ENCODE assay signal across 1 cellular context in the genomic region with DNA sequence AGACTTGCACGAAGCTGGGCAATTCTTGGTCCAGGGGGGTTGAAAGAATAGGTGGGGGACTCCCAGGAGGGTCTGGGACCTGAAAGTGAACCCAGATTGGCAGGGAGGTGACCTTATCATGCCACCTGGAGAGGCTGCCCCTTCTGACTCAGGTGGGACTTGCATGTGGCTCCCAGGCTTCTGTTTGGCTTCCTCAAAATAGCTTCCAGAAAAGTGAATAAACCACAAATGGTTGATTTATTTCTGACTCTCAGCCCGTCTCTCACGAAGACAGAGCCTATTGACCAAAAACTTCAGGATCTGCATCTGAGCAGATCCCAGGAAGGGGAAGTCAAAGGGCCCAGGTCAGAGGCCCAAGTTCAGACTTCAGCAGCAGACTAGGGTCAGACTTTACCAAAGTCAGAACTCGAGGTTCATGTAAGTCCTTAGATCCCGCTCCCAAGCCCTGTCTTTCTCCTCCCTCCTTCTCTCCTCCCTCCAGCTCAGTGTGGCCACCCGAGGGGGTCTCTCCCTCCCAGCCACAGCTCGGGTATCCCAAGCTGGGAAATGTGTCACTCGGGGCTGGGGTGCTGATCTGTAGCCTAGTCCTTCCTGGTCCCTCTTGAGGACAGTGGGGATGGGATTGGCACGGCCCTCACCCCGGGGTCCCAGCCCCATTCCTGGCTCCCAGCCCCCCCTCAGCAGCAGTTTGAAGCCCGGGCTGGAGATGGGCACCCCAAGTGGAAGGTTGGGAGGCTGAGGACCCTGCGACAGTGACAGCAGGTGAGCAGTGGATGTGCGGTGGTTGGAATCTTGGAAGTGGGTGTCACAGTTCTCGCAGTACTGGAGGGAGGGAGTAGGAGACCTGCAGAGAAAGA.
TF ChIP-seq lines count a peak whose summit lies in the region.

No MANE protein-coding gene starts in this region.

TF ChIP-seq in K562, 482 proteins besides CTCF, POLR2A, EP300 and RAD21 (continued from another document and continues in another):
- TF ChIP-seq GTF3C2 (IDR thresholded peaks at IDR 0.05; ENCODE audit: borderline replicate concordance, extremely low read depth, insufficient read length) (no peak), ZNF668 (CRISPR knock-in tag; IDR thresholded peaks at IDR 0.05) (no peak), ZNF449 (CRISPR knock-in tag; IDR thresholded peaks at IDR 0.05) (no peak), CBX3 (IDR thresholded peaks at IDR 0.05; ENCODE audit: borderline replicate concordance in 1 of 2, low read length in 2 of 2) (no peak), ERF (CRISPR knock-in tag; IDR thresholded peaks at IDR 0.05) (0 out of 2 replicates have a peak, but pooled peaks have one; percentile 28), SIN3A (IDR thresholded peaks at IDR 0.05; ENCODE audit: borderline replicate concordance in 2 of 2, control insufficient read depth in 1 of 2, low read depth in 2 of 2, low read length in 2 of 2) (no peak), TGIF2 (CRISPR knock-in tag; IDR thresholded peaks at IDR 0.05) (no peak), PTRF (tag; IDR thresholded peaks at IDR 0.05) (no peak), HNRNPL (IDR thresholded peaks at IDR 0.05; ENCODE audit: low read depth, low read length) (no peak), HMG20B (CRISPR knock-in tag; IDR thresholded peaks at IDR 0.05) (no peak), FOXO4 (CRISPR knock-in tag; IDR thresholded peaks at IDR 0.05) (no peak), ZNF408 (CRISPR knock-in tag; IDR thresholded peaks at IDR 0.05; ENCODE audit: low read depth) (no peak), KLF6 (CRISPR knock-in tag; IDR thresholded peaks at IDR 0.05; ENCODE audit: borderline replicate concordance) (no peak), ZNF444 (CRISPR knock-in tag; IDR thresholded peaks at IDR 0.05) (no peak), NR2C1 (IDR thresholded peaks at IDR 0.05) (no peak), NR2C1 (tag; IDR thresholded peaks at IDR 0.05) (peak; percentile 55; the same call in 1 of the 2 replicates), U2AF1 (optimal IDR thresholded peaks at IDR 0.05; ENCODE audit: low read depth, low read length) (no peak), YBX1 (IDR thresholded peaks at IDR 0.05) (no peak), KAT7 (CRISPR knock-in tag; IDR thresholded peaks at IDR 0.05; ENCODE audit: borderline replicate concordance) (no peak), NFXL1 (CRISPR knock-in tag; IDR thresholded peaks at IDR 0.05) (no peak), KLF13 (tag; IDR thresholded peaks at IDR 0.05; ENCODE audit: borderline replicate concordance, low read depth) (no peak), COPS2 (conservative IDR thresholded peaks at IDR 0.05) (no peak), MTA1 (IDR thresholded peaks at IDR 0.05; ENCODE audit: borderline replicate concordance) (no peak; the same call in 1 of the 2 replicates), CC2D1A (IDR thresholded peaks at IDR 0.05) (no peak), ZNF592 (IDR thresholded peaks at IDR 0.05) (no peak), SMARCC2 (IDR thresholded peaks at IDR 0.05; ENCODE audit: low read depth) (no peak), PRPF4 (IDR thresholded peaks at IDR 0.05; ENCODE audit: insufficient read depth, low read depth, low read length, poor library complexity, severe bottlenecking) (no peak), ZC3H4 (CRISPR knock-in tag; IDR thresholded peaks at IDR 0.05; ENCODE audit: borderline replicate concordance) (no peak)
- TF ChIP-seq, protein P1, sequence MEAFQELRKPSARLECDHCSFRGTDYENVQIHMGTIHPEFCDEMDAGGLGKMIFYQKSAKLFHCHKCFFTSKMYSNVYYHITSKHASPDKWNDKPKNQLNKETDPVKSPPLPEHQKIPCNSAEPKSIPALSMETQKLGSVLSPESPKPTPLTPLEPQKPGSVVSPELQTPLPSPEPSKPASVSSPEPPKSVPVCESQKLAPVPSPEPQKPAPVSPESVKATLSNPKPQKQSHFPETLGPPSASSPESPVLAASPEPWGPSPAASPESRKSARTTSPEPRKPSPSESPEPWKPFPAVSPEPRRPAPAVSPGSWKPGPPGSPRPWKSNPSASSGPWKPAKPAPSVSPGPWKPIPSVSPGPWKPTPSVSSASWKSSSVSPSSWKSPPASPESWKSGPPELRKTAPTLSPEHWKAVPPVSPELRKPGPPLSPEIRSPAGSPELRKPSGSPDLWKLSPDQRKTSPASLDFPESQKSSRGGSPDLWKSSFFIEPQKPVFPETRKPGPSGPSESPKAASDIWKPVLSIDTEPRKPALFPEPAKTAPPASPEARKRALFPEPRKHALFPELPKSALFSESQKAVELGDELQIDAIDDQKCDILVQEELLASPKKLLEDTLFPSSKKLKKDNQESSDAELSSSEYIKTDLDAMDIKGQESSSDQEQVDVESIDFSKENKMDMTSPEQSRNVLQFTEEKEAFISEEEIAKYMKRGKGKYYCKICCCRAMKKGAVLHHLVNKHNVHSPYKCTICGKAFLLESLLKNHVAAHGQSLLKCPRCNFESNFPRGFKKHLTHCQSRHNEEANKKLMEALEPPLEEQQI (IDR thresholded peaks at IDR 0.05) = no peak
- TF ChIP-seq, protein P2, sequence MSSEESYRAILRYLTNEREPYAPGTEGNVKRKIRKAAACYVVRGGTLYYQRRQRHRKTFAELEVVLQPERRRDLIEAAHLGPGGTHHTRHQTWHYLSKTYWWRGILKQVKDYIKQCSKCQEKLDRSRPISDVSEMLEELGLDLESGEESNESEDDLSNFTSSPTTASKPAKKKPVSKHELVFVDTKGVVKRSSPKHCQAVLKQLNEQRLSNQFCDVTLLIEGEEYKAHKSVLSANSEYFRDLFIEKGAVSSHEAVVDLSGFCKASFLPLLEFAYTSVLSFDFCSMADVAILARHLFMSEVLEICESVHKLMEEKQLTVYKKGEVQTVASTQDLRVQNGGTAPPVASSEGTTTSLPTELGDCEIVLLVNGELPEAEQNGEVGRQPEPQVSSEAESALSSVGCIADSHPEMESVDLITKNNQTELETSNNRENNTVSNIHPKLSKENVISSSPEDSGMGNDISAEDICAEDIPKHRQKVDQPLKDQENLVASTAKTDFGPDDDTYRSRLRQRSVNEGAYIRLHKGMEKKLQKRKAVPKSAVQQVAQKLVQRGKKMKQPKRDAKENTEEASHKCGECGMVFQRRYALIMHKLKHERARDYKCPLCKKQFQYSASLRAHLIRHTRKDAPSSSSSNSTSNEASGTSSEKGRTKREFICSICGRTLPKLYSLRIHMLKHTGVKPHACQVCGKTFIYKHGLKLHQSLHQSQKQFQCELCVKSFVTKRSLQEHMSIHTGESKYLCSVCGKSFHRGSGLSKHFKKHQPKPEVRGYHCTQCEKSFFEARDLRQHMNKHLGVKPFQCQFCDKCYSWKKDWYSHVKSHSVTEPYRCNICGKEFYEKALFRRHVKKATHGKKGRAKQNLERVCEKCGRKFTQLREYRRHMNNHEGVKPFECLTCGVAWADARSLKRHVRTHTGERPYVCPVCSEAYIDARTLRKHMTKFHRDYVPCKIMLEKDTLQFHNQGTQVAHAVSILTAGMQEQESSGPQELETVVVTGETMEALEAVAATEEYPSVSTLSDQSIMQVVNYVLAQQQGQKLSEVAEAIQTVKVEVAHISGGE (CRISPR knock-in tag; IDR thresholded peaks at IDR 0.05) = no peak
- TF ChIP-seq, protein P3, sequence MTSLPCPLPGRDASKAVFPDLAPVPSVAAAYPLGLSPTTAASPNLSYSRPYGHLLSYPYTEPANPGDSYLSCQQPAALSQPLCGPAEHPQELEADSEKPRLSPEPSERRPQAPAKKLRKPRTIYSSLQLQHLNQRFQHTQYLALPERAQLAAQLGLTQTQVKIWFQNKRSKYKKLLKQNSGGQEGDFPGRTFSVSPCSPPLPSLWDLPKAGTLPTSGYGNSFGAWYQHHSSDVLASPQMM (CRISPR knock-in tag; IDR thresholded peaks at IDR 0.05) = no peak
- TF ChIP-seq, protein P4, sequence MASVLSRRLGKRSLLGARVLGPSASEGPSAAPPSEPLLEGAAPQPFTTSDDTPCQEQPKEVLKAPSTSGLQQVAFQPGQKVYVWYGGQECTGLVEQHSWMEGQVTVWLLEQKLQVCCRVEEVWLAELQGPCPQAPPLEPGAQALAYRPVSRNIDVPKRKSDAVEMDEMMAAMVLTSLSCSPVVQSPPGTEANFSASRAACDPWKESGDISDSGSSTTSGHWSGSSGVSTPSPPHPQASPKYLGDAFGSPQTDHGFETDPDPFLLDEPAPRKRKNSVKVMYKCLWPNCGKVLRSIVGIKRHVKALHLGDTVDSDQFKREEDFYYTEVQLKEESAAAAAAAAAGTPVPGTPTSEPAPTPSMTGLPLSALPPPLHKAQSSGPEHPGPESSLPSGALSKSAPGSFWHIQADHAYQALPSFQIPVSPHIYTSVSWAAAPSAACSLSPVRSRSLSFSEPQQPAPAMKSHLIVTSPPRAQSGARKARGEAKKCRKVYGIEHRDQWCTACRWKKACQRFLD (CRISPR knock-in tag; IDR thresholded peaks at IDR 0.05) = no peak
- TF ChIP-seq, protein P5, sequence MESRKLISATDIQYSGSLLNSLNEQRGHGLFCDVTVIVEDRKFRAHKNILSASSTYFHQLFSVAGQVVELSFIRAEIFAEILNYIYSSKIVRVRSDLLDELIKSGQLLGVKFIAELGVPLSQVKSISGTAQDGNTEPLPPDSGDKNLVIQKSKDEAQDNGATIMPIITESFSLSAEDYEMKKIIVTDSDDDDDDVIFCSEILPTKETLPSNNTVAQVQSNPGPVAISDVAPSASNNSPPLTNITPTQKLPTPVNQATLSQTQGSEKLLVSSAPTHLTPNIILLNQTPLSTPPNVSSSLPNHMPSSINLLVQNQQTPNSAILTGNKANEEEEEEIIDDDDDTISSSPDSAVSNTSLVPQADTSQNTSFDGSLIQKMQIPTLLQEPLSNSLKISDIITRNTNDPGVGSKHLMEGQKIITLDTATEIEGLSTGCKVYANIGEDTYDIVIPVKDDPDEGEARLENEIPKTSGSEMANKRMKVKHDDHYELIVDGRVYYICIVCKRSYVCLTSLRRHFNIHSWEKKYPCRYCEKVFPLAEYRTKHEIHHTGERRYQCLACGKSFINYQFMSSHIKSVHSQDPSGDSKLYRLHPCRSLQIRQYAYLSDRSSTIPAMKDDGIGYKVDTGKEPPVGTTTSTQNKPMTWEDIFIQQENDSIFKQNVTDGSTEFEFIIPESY (CRISPR knock-in tag; IDR thresholded peaks at IDR 0.05) = no peak
